ENCODE assay signal across 1 cellular context in genomic region chr19:57362997-57363705, GRCh38.
TF ChIP-seq lines count a peak whose summit lies in the region.

TRAPPC2B (plus strand) TSS chr19:57363551; CDS start chr19:57364834, 1,283 bp downstream.
ZNF547 (plus strand) TSS chr19:57363551; CDS start chr19:57368556, 5,005 bp downstream.

TF ChIP-seq in K562, 482 proteins besides CTCF, POLR2A, EP300 and RAD21 (continued from another document and continues in another):
- TF ChIP-seq CHD7 (IDR thresholded peaks at IDR 0.05; ENCODE audit: low read depth, low read length) (no peak), GABPB2 (CRISPR knock-in tag; conservative IDR thresholded peaks at IDR 0.05) (no peak), ZBTB11 (CRISPR knock-in tag; IDR thresholded peaks at IDR 0.05) (peak in 1 of 3 experiments; percentile 36; a peak in 1 of 6 replicates), ZNF224 (CRISPR knock-in tag; IDR thresholded peaks at IDR 0.05) (no peak), ZNF507 (tag; conservative IDR thresholded peaks at IDR 0.05) (no peak), ZBTB2 (IDR thresholded peaks at IDR 0.05) (peak; percentile 99), NEUROD1 (IDR thresholded peaks at IDR 0.05; ENCODE audit: borderline replicate concordance, low read depth, low read length, partially characterized antibody) (no peak), DMBX1 (CRISPR knock-in tag; IDR thresholded peaks at IDR 0.05; ENCODE audit: borderline replicate concordance) (no peak), ZNF609 (CRISPR knock-in tag; IDR thresholded peaks at IDR 0.05; ENCODE audit: borderline replicate concordance) (no peak), HNRNPH1 (optimal IDR thresholded peaks at IDR 0.05; ENCODE audit: low read depth, low read length) (no peak), ZFP91 (CRISPR knock-in tag; IDR thresholded peaks at IDR 0.05) (peak; percentile 88), HMBOX1 (IDR thresholded peaks at IDR 0.05) (no peak), POLR2G (IDR thresholded peaks at IDR 0.05; ENCODE audit: low read depth, low read length) (peak; percentile 58), NFRKB (IDR thresholded peaks at IDR 0.05; ENCODE audit: low read depth) (0 out of 2 replicates have a peak, but pooled peaks have one; percentile 44), KLF13 (tag; IDR thresholded peaks at IDR 0.05; ENCODE audit: borderline replicate concordance, low read depth) (no peak), C11orf30 (IDR thresholded peaks at IDR 0.05; ENCODE audit: low read depth) (peak; percentile 48; the same call in 1 of the 2 replicates), NBN (IDR thresholded peaks at IDR 0.05; ENCODE audit: low read depth) (peak; percentile 68; the same call in 1 of the 2 replicates), TBP (optimal IDR thresholded peaks at IDR 0.05; ENCODE audit: low read depth, low read length) (peak; percentile 25), JUND (IDR thresholded peaks at IDR 0.05; ENCODE audit: borderline replicate concordance, low read depth, low read length) (peak; percentile 84), JUND (tag; IDR thresholded peaks at IDR 0.05; ENCODE audit: borderline replicate concordance, low read depth, low read length) (peak; percentile 68; the same call in 1 of the 3 replicates), TFAP4 (CRISPR knock-in tag; IDR thresholded peaks at IDR 0.05; ENCODE audit: borderline replicate concordance) (peak; percentile 76), SLC30A9 (CRISPR knock-in tag; IDR thresholded peaks at IDR 0.05) (no peak), ATF2 (CRISPR knock-in tag; IDR thresholded peaks at IDR 0.05) (peak; percentile 52; the same call in 1 of the 2 replicates), TRIM24 (IDR thresholded peaks at IDR 0.05) (no peak)
